1 cellular context compared by ENCODE assay signal in the genomic region with DNA sequence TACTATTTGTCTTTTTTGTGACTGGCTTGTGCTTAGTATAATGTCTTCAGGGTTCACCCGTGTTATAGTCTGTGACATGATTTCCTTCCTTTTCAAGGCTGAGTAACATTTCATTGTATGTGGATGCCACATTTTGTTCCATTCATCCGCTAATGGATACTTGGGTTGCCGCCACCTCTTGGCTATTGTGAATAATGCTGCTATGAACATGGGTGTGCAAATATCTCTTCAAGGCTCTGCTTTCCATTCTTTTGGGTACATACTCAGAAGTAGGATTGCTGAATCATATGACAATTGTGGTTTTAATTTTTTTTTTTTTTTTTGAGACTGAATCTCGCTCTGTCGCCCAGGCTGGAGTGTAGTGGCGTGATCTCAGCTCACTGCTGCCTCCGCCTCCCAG.
A peak's percentile ranks its signal among the peaks of the same experiment; 100 is the strongest.
TF ChIP-seq lines count a peak whose summit lies in the region.

No MANE protein-coding gene starts in this region.

TF ChIP-seq in K562, 482 proteins besides CTCF, POLR2A, EP300 and RAD21:
- peak; percentile 35; the same call in 1 of the 2 replicates for TF ChIP-seq ZNF316 (IDR thresholded peaks at IDR 0.05)
- TF ChIP-seq CAMTA2 (CRISPR knock-in tag; conservative IDR thresholded peaks at IDR 0.05): no peak
- 0 out of 2 replicates have a peak, but pooled peaks have one; percentile 16 for TF ChIP-seq MAFG (tag; conservative IDR thresholded peaks at IDR 0.05)
- TF ChIP-seq ZNF121 (CRISPR knock-in tag; conservative IDR thresholded peaks at IDR 0.05): no peak
- TF ChIP-seq ZBTB33 (CRISPR knock-in tag; IDR thresholded peaks at IDR 0.05): peak; percentile 99
- TF ChIP-seq ZNF146 (CRISPR knock-in tag; IDR thresholded peaks at IDR 0.05; ENCODE audit: unreplicated experiment): peak; percentile 28
TF ChIP-seq in K562: peak in this region for 4.
